8 cellular contexts compared by ENCODE assay signal in genomic region chr20:51400051-51400926, GRCh38.
DNase-seq lines count a peak whose midpoint lies in the region; ATAC-seq and TF ChIP-seq lines count a peak whose summit lies in the region.

No MANE protein-coding gene starts in this region.

- peak overlapping the region; percentile 96 for H3K27ac Mint-ChIP-seq in activated naive CD4-positive, alpha-beta T cell treated with anti-CD3 and anti-CD28 coated beads for 36 hours

- H3K4me1 Mint-ChIP-seq in activated naive CD4-positive, alpha-beta T cell treated with anti-CD3 and anti-CD28 coated beads for 36 hours (ENCODE audit: low read depth), result peaks cover 65% of the 10 kb centered on the region

- H3K9me3 Mint-ChIP-seq in activated naive CD4-positive, alpha-beta T cell treated with anti-CD3 and anti-CD28 coated beads for 36 hours, result no peaks in the 10 kb centered on the region

- H3K4me3 Mint-ChIP-seq in activated naive CD4-positive, alpha-beta T cell treated with anti-CD3 and anti-CD28 coated beads for 36 hours, result peak overlapping the region; percentile 51

- intact Hi-C loops in activated naive CD4-positive, alpha-beta T cell treated with anti-CD3 and anti-CD28 coated beads for 36 hours (cut with micrococcal nuclease), result loop anchor here (1.0 kb wide), 8 partner anchors 12 to 141 kb away; no protein-coding TSS in a partner anchor
- intact Hi-C loops in right cardiac atrium (cut with DNase I), result no loop called here

- no peaks in the 10 kb centered on the region for H3K9me3 ChIP-seq in right cardiac atrium (ENCODE audit: control insufficient read depth, low read length)

- DNase-seq in GM12864 (ENCODE audit: low read depth), result peak; percentile 89
- peak; percentile 53 for DNase-seq in NAMALWA (ENCODE audit: low spot score)
- DNase-seq in activated naive CD4-positive, alpha-beta T cell treated with anti-CD3 and anti-CD28 coated beads for 36 hours, result peak; percentile 82
- peak; percentile 78 for DNase-seq in stimulated activated CD4-positive, alpha-beta T cell treated with anti-CD3 and anti-CD28 coated beads, Interleukin-4, amount 100 ng/mL, for 24 hours
- no peak for DNase-seq in DMS79 treated with DMSO at 0.1 percent for 48 hours (lab: John Stamatoyannopoulos, UW)
- DNase-seq in occipital lobe (lab: John Stamatoyannopoulos, UW), result no peak
- no peak for DNase-seq in right cardiac atrium

- H3K27me3 Mint-ChIP-seq in activated naive CD4-positive, alpha-beta T cell treated with anti-CD3 and anti-CD28 coated beads for 36 hours (ENCODE audit: low read depth), result no peaks in the 10 kb centered on the region

- no peak overlapping the region for H3K27ac ChIP-seq in right cardiac atrium (ENCODE audit: low read length)

- H3K4me1 ChIP-seq in right cardiac atrium (ENCODE audit: control insufficient read depth, insufficient read depth, low read length), result peaks cover 3% of the 10 kb centered on the region

- ATAC-seq in GM21723 (IDR thresholded peaks at IDR 0.05; ENCODE audit: unreplicated experiment), result peak; percentile 69
- no peak for ATAC-seq in right cardiac atrium

- no peak for TF ChIP-seq CTCF in GM12864 (IDR thresholded peaks at IDR 0.05; ENCODE audit: low read depth, low read length, missing control alignments)

- WGBS in right cardiac atrium, result 84% methylated on average over 17 of the region's 17 CpGs

- CTCF ChIA-PET in activated naive CD4-positive, alpha-beta T cell treated with anti-CD3 and anti-CD28 coated beads for 36 hours (lab: Charles Lee), result interaction anchor here (0.5 to 1.9 kb wide), 7 partner anchors 14 to 271 kb away, joined by 3 to 7 read pairs (median 4); no protein-coding TSS in a partner anchor

- no peak overlapping the region for H3K4me3 ChIP-seq in GM12864 (ENCODE audit: low read depth, low read length)
- no peak overlapping the region for H3K4me3 ChIP-seq in right cardiac atrium (ENCODE audit: low read length)

- peaks cover 28% of the 10 kb centered on the region for H3K36me3 Mint-ChIP-seq in activated naive CD4-positive, alpha-beta T cell treated with anti-CD3 and anti-CD28 coated beads for 36 hours (ENCODE audit: low read depth)

- no peaks in the 10 kb centered on the region for H3K27me3 ChIP-seq in right cardiac atrium (ENCODE audit: control insufficient read depth, insufficient read depth)

Comparison
In these comparisons a context has a peak if more than half of its experiments do, and no peak if none do; other contexts are left out.
1. DNase-seq: peak in GM12864 (single experiment), NAMALWA (single experiment), activated naive CD4-positive, alpha-beta T cell treated with anti-CD3 and anti-CD28 coated beads for 36 hours (single experiment) and stimulated activated CD4-positive, alpha-beta T cell treated with anti-CD3 and anti-CD28 coated beads, Interleukin-4, amount 100 ng/mL, for 24 hours (single experiment); none in DMS79 treated with DMSO at 0.1 percent for 48 hours (single experiment), occipital lobe (single experiment) and right cardiac atrium (0 of 3).